8 cellular contexts compared by ENCODE assay signal in the genomic region with DNA sequence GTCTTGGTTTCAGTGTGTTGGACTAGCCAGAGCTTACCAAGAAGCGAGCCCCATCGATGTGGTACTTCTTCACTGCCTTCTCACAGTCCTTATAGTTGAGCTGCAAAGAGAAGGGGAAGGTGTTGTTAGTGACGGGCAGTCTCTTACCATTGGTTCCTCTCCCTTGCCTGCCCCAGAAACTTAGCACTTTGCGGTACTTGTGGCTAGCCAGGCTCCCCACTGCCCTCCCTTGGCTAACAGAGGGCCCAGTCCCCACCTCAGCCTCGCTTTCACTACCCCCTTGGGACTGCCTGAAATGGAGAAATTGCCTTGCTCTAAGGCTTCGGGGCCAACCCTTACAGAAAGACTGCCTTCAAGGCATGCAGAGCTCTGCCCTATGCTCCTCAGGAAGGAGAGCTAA. TPM values are rescaled to one million over a fixed set of nuclear protein-coding genes. Genes with fewer than 3 reads are reported as not detected.
DNase-seq lines count a peak whose midpoint lies in the region; ATAC-seq and TF ChIP-seq lines count a peak whose summit lies in the region.

No MANE protein-coding gene starts in this region.

- H3K27me3 ChIP-seq in lung (ENCODE audit: control insufficient read depth, insufficient read depth) = no peaks in the 10 kb centered on the region

- peaks cover 0 to 7% of the 10 kb centered on the region in 2 donors for H3K4me1 ChIP-seq in lung (ENCODE audit: control insufficient read depth in 2 of 2, insufficient read depth in 2 of 2, low read length in 2 of 2)

- ATAC-seq in HG03039 (IDR thresholded peaks at IDR 0.05; ENCODE audit: unreplicated experiment) (peak; percentile 66), lung (ENCODE audit: insufficient read depth, low FRiP score) (peak; percentile 21)

- H3K27ac ChIP-seq in lung (ENCODE audit: low read depth in 1 of 2, low read length in 1 of 2) = no peak overlapping the region

- H3K36me3 ChIP-seq in lung (ENCODE audit: control insufficient read depth in 2 of 2, insufficient read depth in 2 of 2, low read length in 2 of 2) = peaks cover 0 to 9% of the 10 kb centered on the region in 2 donors

- H3K4me3 ChIP-seq in lung = no peak overlapping the region
- no peak overlapping the region for H3K4me3 ChIP-seq in foreskin fibroblast (ENCODE audit: low read depth in 1 of 2, low read length in 2 of 2)

- H3K9me3 ChIP-seq in lung (ENCODE audit: control insufficient read depth in 2 of 2, insufficient read depth in 1 of 2, low read length in 1 of 2) = peaks cover 0 to 3% of the 10 kb centered on the region in 2 donors

- 39 to 70% methylated on average over 6 of the region's 6 CpGs for WGBS in lung, 2 donors

- DNase-seq in stimulated activated CD4-positive, alpha-beta T cell treated with anti-CD3 and anti-CD28 coated beads, Interleukin-15, amount 100 ng/mL, for 24 hours = peak; percentile 68
- no peak for DNase-seq in stimulated activated CD4-positive, alpha-beta T cell treated with anti-CD3 and anti-CD28 coated beads, Interleukin-2, amount 100 ng/mL, for 48 hours
- DNase-seq in T-helper 9 cell = peak; percentile 36
- peak; percentile 63 for DNase-seq in lung (ENCODE audit: low spot score)
- no peak for DNase-seq in iPS-NIHi11 (ENCODE audit: low spot score)
- DNase-seq in foreskin fibroblast = no peak
- DNase-seq in H4 (ENCODE audit: low spot score) = no peak

- TF ChIP-seq CTCF in lung (IDR thresholded peaks at IDR 0.05; ENCODE audit: control extremely low read depth, extremely low read depth) = no peak
- no peak for TF ChIP-seq CTCF in foreskin fibroblast (IDR thresholded peaks at IDR 0.05; ENCODE audit: low read depth, low read length)

RNA-seq across cellular contexts. Expression of a gene that starts 4.3 kb away (rescaled TPM):
- total RNA-seq in lung = 10 to 100 TPM; 39.1 to 73.0 TPM
- polyA plus RNA-seq in lung = 100 to 1,000 TPM in 1 of 2 donors, 10 to 100 TPM in 1; 15.6 to 127 TPM
- total RNA-seq in H4 (2014; rRNA removed; shearing (Covaris generic)) = 0.68 and 2.7 TPM in 2 replicates

Comparison
In these comparisons a context has a peak if more than half of its experiments do, and no peak if none do; other contexts are left out.
1. DNase-seq: peak in stimulated activated CD4-positive, alpha-beta T cell treated with anti-CD3 and anti-CD28 coated beads, Interleukin-15, amount 100 ng/mL, for 24 hours (single experiment), T-helper 9 cell (single experiment) and lung (single experiment); none in stimulated activated CD4-positive, alpha-beta T cell treated with anti-CD3 and anti-CD28 coated beads, Interleukin-2, amount 100 ng/mL, for 48 hours (0 of 2), iPS-NIHi11 (single experiment), foreskin fibroblast (0 of 2) and H4 (single experiment).
2. RNA of a gene that starts 4.3 kb away (total RNA-seq): 39.1 to 73.0 TPM in lung; 0.68 to 2.7 TPM in H4; every median in the first group is over 10 times any median in the second.